Comparison of ENCODE assay signal across 8 cellular contexts in genomic region chr20:46088409-46089075, GRCh38. TPM values are rescaled to one million over a fixed set of nuclear protein-coding genes. Genes with fewer than 3 reads are reported as not detected.
DNase-seq lines count a peak whose midpoint lies in the region; ATAC-seq, FAIRE-seq and TF ChIP-seq lines count a peak whose summit lies in the region.

No MANE protein-coding gene starts in this region.

- peaks cover 56% of the 10 kb centered on the region for H3K4me1 Mint-ChIP-seq in activated CD8-positive, alpha-beta T cell treated with anti-CD3 and anti-CD28 coated beads for 36 hours (ENCODE audit: low read depth)

- TF ChIP-seq POLR2A in H54 (IDR thresholded peaks at IDR 0.05; ENCODE audit: low read depth, low read length), result no peak

- no peaks in the 10 kb centered on the region for H3K36me3 ChIP-seq in skeletal muscle satellite cell (ENCODE audit: insufficient read depth, low read length)

- peaks cover 8% of the 10 kb centered on the region for H3K4me1 ChIP-seq in right cardiac atrium (ENCODE audit: control insufficient read depth, insufficient read depth, low read length)
- H3K4me1 ChIP-seq in skeletal muscle satellite cell (ENCODE audit: control insufficient read depth, insufficient read depth, low read length), result peaks cover 29% of the 10 kb centered on the region

- H3K9me3 ChIP-seq in AG04450 (ENCODE audit: control insufficient read depth, insufficient read depth, low read length) (peaks cover 4% of the 10 kb centered on the region; the same call in 1 of the 2 replicates), right cardiac atrium (ENCODE audit: control insufficient read depth, low read length) (no peaks in the 10 kb centered on the region), skeletal muscle satellite cell (replicated peaks; ENCODE audit: low read length) (no peaks in the 10 kb centered on the region)

- no peak for TF ChIP-seq CTCF in AG04450 (IDR thresholded peaks at IDR 0.05; ENCODE audit: low read depth, low read length)
- peak; percentile 35 for TF ChIP-seq CTCF in activated CD8-positive, alpha-beta T cell treated with anti-CD3 and anti-CD28 coated beads for 36 hours (IDR thresholded peaks at IDR 0.05)

- no peaks in the 10 kb centered on the region for H3K27me3 Mint-ChIP-seq in activated CD8-positive, alpha-beta T cell treated with anti-CD3 and anti-CD28 coated beads for 36 hours

- H3K27me3 ChIP-seq in AG04450 (ENCODE audit: control insufficient read depth, insufficient read depth, low read length) (no peaks in the 10 kb centered on the region), right cardiac atrium (ENCODE audit: control insufficient read depth, insufficient read depth) (no peaks in the 10 kb centered on the region), skeletal muscle satellite cell (ENCODE audit: control insufficient read depth, insufficient read depth, low read length) (no peaks in the 10 kb centered on the region)

- H3K4me2 ChIP-seq in skeletal muscle satellite cell (ENCODE audit: low read length), result peak overlapping the region; percentile 82

- H3K27ac Mint-ChIP-seq in activated CD8-positive, alpha-beta T cell treated with anti-CD3 and anti-CD28 coated beads for 36 hours, result peak overlapping the region; percentile 88

- DNase-seq in AG04450 (ENCODE audit: low read depth, low spot score) (no peak), H54 (ENCODE audit: insufficient read length, low spot score) (no peak), right cardiac atrium (no peak), NCI-H2081 treated with DMSO at 0.1 percent for 48 hours (lab: John Stamatoyannopoulos, UW) (no peak)
- peak; percentile 26 for DNase-seq in activated CD8-positive, alpha-beta T cell treated with anti-CD3 and anti-CD28 coated beads for 36 hours

- no peak for ATAC-seq in activated CD8-positive, alpha-beta T cell treated with anti-CD3 and anti-CD28 coated beads for 36 hours
- no peak for ATAC-seq in right cardiac atrium
- ATAC-seq in GM19324 (IDR thresholded peaks at IDR 0.05; ENCODE audit: low FRiP score, unreplicated experiment), result no peak
- no peak for ATAC-seq in GM21825 (IDR thresholded peaks at IDR 0.05; ENCODE audit: unreplicated experiment)

- no peak overlapping the region for H3K27ac ChIP-seq in AG04450 (ENCODE audit: low read depth, low read length)
- peak overlapping the region; percentile 99 for H3K27ac ChIP-seq in right cardiac atrium (ENCODE audit: low read length)

- CTCF ChIA-PET in AG04450 (lab: Charles Lee), result interaction anchor here (0.6 to 2.4 kb wide), 10 partner anchors 10 to 350 kb away, joined by 3 to 18 read pairs (median 4); no protein-coding TSS in a partner anchor
- CTCF ChIA-PET in activated CD8-positive, alpha-beta T cell treated with anti-CD3 and anti-CD28 coated beads for 36 hours (lab: Charles Lee), result interaction anchor here (0.7 to 2.4 kb wide), 10 partner anchors 8 to 118 kb away, joined by 3 to 13 read pairs (median 4); no protein-coding TSS in a partner anchor

- peak; percentile 15 for FAIRE-seq in H54 (lab: Jason Lieb, UNC)

- POLR2A ChIA-PET in AG04450 (lab: Yijun Ruan, JAX), result interaction anchor here (1.3 kb wide), 1 partner anchor 30 kb away, joined by 3 read pairs; no protein-coding TSS in a partner anchor
- POLR2A ChIA-PET in activated CD8-positive, alpha-beta T cell treated with anti-CD3 and anti-CD28 coated beads for 36 hours (lab: Charles Lee), result interaction anchor here (0.8 to 1.5 kb wide), 2 partner anchors 10 to 18 kb away, joined by 4 to 5 read pairs; no protein-coding TSS in a partner anchor

- H3K4me3 ChIP-seq in AG04450 (ENCODE audit: low read depth, low read length) (peak overlapping the region; percentile 70), right cardiac atrium (ENCODE audit: low read length) (peak overlapping the region; percentile 79), skeletal muscle satellite cell (ENCODE audit: low read length) (peak overlapping the region; percentile 93)

- H3K36me3 Mint-ChIP-seq in activated CD8-positive, alpha-beta T cell treated with anti-CD3 and anti-CD28 coated beads for 36 hours (ENCODE audit: low read depth), result peaks cover 7% of the 10 kb centered on the region

- WGBS in right cardiac atrium, result 7% methylated on average over 10 of the region's 10 CpGs

- H3K4me3 Mint-ChIP-seq in activated CD8-positive, alpha-beta T cell treated with anti-CD3 and anti-CD28 coated beads for 36 hours, result peak overlapping the region; percentile 79

- no peaks in the 10 kb centered on the region for H3K9me3 Mint-ChIP-seq in activated CD8-positive, alpha-beta T cell treated with anti-CD3 and anti-CD28 coated beads for 36 hours

- intact Hi-C loops in activated CD8-positive, alpha-beta T cell treated with anti-CD3 and anti-CD28 coated beads for 36 hours (cut with micrococcal nuclease), result loop anchor here (5.0 kb wide), 1 partner anchor 66 kb away; no protein-coding TSS in a partner anchor
- intact Hi-C loops in right cardiac atrium (cut with DNase I), result loop anchor here in 1 of 4 donors (10.0 kb wide), 1 partner anchor 64 kb away; the partner anchor contains the start of gene SLC12A5

- H3K9ac ChIP-seq in skeletal muscle satellite cell (ENCODE audit: low read depth, low read length), result peak overlapping the region; percentile 97

RNA-seq across cellular contexts. Expression of gene NCOA5, which starts 1.2 kb away (rescaled TPM):
- polyA plus RNA-seq in AG04450 (2011; rRNA removed) (21.5 and 27.0 TPM in 2 replicates), right cardiac atrium (9.5 TPM)
- polyA minus RNA-seq in AG04450 (2011; rRNA and poly(A)+ RNA removed), result 25.8 and 29.0 TPM in 2 replicates
- 10 to 100 TPM; 13.1 to 16.8 TPM for total RNA-seq in activated CD8-positive, alpha-beta T cell treated with anti-CD3 and anti-CD28 coated beads for 36 hours
- total RNA-seq in right cardiac atrium, result 10 to 100 TPM; 16.1 to 26.1 (median 21.2) TPM
- 12.2 and 16.8 TPM in 2 replicates for total RNA-seq in skeletal muscle satellite cell (2012; rRNA removed)

RNA-seq across cellular contexts. Expression of gene CD40, which starts 29.6 kb away (rescaled TPM):
- polyA plus RNA-seq in AG04450 (2011; rRNA removed) (0.21 and 0.37 TPM in 2 replicates), right cardiac atrium (9.7 TPM)
- polyA minus RNA-seq in AG04450 (2011; rRNA and poly(A)+ RNA removed), result not detected in 2 replicates
- 1 to 10 TPM; 3.3 to 3.5 TPM for total RNA-seq in activated CD8-positive, alpha-beta T cell treated with anti-CD3 and anti-CD28 coated beads for 36 hours
- total RNA-seq in right cardiac atrium, result 10 to 100 TPM; 11.6 to 19.0 (median 12.0) TPM
- total RNA-seq in skeletal muscle satellite cell (2012; rRNA removed), result 2.6 and 3.3 TPM in 2 replicates

RNA-seq across cellular contexts. Expression of gene SLC12A5, which starts 59.5 kb away (rescaled TPM):
- polyA plus RNA-seq in AG04450 (2011; rRNA removed) (0.55 and 1.7 TPM in 2 replicates), right cardiac atrium (6.6 TPM)
- 0.13 and 1.3 TPM in 2 replicates for polyA minus RNA-seq in AG04450 (2011; rRNA and poly(A)+ RNA removed)
- total RNA-seq in activated CD8-positive, alpha-beta T cell treated with anti-CD3 and anti-CD28 coated beads for 36 hours, result under 1 TPM in 1 of 2 experiments, not detected in 1; 0.43 TPM
- total RNA-seq in right cardiac atrium, result 1 to 10 TPM; 1.1 to 4.7 (median 2.6) TPM
- under 0.01 and 0.22 TPM in 2 replicates for total RNA-seq in skeletal muscle satellite cell (2012; rRNA removed)
